In genomic region chr9:106878943-106879916, GRCh38 we compare ENCODE assay signal across 8 cellular contexts. TPM values are rescaled to one million over a fixed set of nuclear protein-coding genes. Genes with fewer than 3 reads are reported as not detected.
DNase-seq lines count a peak whose midpoint lies in the region; ATAC-seq, FAIRE-seq and TF ChIP-seq lines count a peak whose summit lies in the region.

No MANE protein-coding gene starts in this region.

- CTCF ChIA-PET in SK-N-SH (lab: Yijun Ruan, JAX) = interaction anchor here (1.2 to 3.2 kb wide), 2 partner anchors 15 to 65 kb away, joined by 3 to 15 read pairs; partner anchors contain the start of gene ZNF462

- ATAC-seq in heart left ventricle (peak; percentile 91 to 96 (median 94)), GM18861 (IDR thresholded peaks at IDR 0.05; ENCODE audit: unreplicated experiment) (no peak)

- TF ChIP-seq CTCF in HFF-Myc (IDR thresholded peaks at IDR 0.05; ENCODE audit: low read depth, low read length, missing control alignments) (no peak), SK-N-SH (IDR thresholded peaks at IDR 0.05) (no peak), heart left ventricle (IDR thresholded peaks at IDR 0.05) (no peak), GM10266 (IDR thresholded peaks at IDR 0.05; ENCODE audit: control insufficient read depth, insufficient read depth, low read depth, missing control alignments) (no peak)

- no peaks in the 10 kb centered on the region for H3K27me3 ChIP-seq in SK-N-SH (ENCODE audit: insufficient read depth)
- H3K27me3 ChIP-seq in heart left ventricle = no peaks in the 10 kb centered on the region
- H3K27me3 ChIP-seq in rectal smooth muscle tissue (ENCODE audit: control insufficient read depth, insufficient read depth, low read length) = no peaks in the 10 kb centered on the region

- TF ChIP-seq RAD21 in SK-N-SH (IDR thresholded peaks at IDR 0.05; ENCODE audit: low read length) = peak; percentile 11; the same call in 1 of the 2 replicates

- peak overlapping the region; percentile 56 to 92 for H3K27ac ChIP-seq in SK-N-SH (ENCODE audit: low read depth in 2 of 2, low read length in 1 of 2)
- H3K27ac ChIP-seq in heart left ventricle = peak overlapping the region; percentile 11 to 78 (median 69)
- H3K27ac ChIP-seq in rectal smooth muscle tissue (ENCODE audit: low read depth, low read length) = peak overlapping the region; percentile 80

- H3K9me3 ChIP-seq in SK-N-SH = no peaks in the 10 kb centered on the region
- no peaks in the 10 kb centered on the region for H3K9me3 ChIP-seq in heart left ventricle

- peaks cover 76% of the 10 kb centered on the region for H3K79me2 ChIP-seq in SK-N-SH (ENCODE audit: insufficient read depth)

- H3K9me2 ChIP-seq in SK-N-SH = no peaks in the 10 kb centered on the region

- H3K36me3 ChIP-seq in SK-N-SH (replicated peaks in 1 of 2; ENCODE audit: control insufficient read depth in 1 of 2, insufficient read depth in 2 of 2, low read length in 1 of 2) (peaks cover 0 to 8% of the 10 kb centered on the region in 2 experiments), heart left ventricle (no peaks in the 10 kb centered on the region), rectal smooth muscle tissue (ENCODE audit: control insufficient read depth, insufficient read depth, low read length) (no peaks in the 10 kb centered on the region)

- H3K4me2 ChIP-seq in SK-N-SH = peak overlapping the region; percentile 54

- 49% methylated on average over 7 of the region's 7 CpGs for WGBS in SK-N-SH (ENCODE audit: low lambda C conversion rate)
- WGBS in heart left ventricle, 4 donors = 40 to 41% (median 41%) methylated on average over 7 of the region's 7 CpGs

- intact Hi-C loops in heart left ventricle (cut with DNase I) = loop anchor here in 2 of 10 donors (1.0 to 5.0 kb wide), 2 partner anchors 42 to 43 kb away; no protein-coding TSS in a partner anchor

- H3F3A ChIP-seq in SK-N-SH (replicated peaks; ENCODE audit: insufficient read depth) = peaks cover 3% of the 10 kb centered on the region

- H3K4me1 ChIP-seq in SK-N-SH (ENCODE audit: control insufficient read depth in 1 of 2, insufficient read depth in 2 of 2, low read depth in 1 of 2, low read length in 1 of 2) (peaks cover 8 to 37% of the 10 kb centered on the region in 2 experiments), heart left ventricle (peaks cover 0 to 88% (median 58%) of the 10 kb centered on the region in 12 donors), rectal smooth muscle tissue (ENCODE audit: control insufficient read depth, insufficient read depth, low read length) (peaks cover 55% of the 10 kb centered on the region)

- TF ChIP-seq EP300 in SK-N-SH (IDR thresholded peaks at IDR 0.05; ENCODE audit: borderline replicate concordance in 1 of 2, low read depth in 1 of 2, low read length in 1 of 2) = peak in 1 of 2 experiments; percentile 38; a peak in 1 of 4 replicates

- H4K20me1 ChIP-seq in SK-N-SH (ENCODE audit: insufficient read depth) = no peaks in the 10 kb centered on the region

- H2AFZ ChIP-seq in SK-N-SH (ENCODE audit: low read depth) = no peak overlapping the region

- DNase-seq in HFF-Myc (ENCODE audit: extremely low read depth, low read depth) = peak; percentile 85
- peak; percentile 61 for DNase-seq in SK-N-SH
- peak; percentile 74 to 89 (median 80) for DNase-seq in heart left ventricle
- DNase-seq in frontal cortex (ENCODE audit: low spot score in 2 of 2) = no peak
- no peak for DNase-seq in GM10266 (ENCODE audit: extremely low spot score)
- DNase-seq in NOMO-1 treated with DMSO at 0.1 percent for 48 hours (lab: John Stamatoyannopoulos, UW; ENCODE audit: unreplicated experiment) = no peak

- H3K9ac ChIP-seq in SK-N-SH = no peak overlapping the region
- no peak overlapping the region for H3K9ac ChIP-seq in rectal smooth muscle tissue (ENCODE audit: low read length)

- TF ChIP-seq POLR2A in heart left ventricle (IDR thresholded peaks at IDR 0.05) = no peak

- no peak for FAIRE-seq in frontal cortex (lab: Jason Lieb, UNC)

- POLR2A ChIA-PET in SK-N-SH (lab: Yijun Ruan, JAX) = interaction anchor here (0.8 to 2.0 kb wide), 2 partner anchors 15 to 42 kb away, joined by 5 to 10 read pairs; no protein-coding TSS in a partner anchor

- no peak overlapping the region for H3K4me3 ChIP-seq in HFF-Myc (replicated peaks; ENCODE audit: low read depth, low read length)
- H3K4me3 ChIP-seq in SK-N-SH (ENCODE audit: low read depth in 2 of 2, low read length in 1 of 2) = no peak overlapping the region
- H3K4me3 ChIP-seq in heart left ventricle = no peak overlapping the region
- H3K4me3 ChIP-seq in rectal smooth muscle tissue (ENCODE audit: low read length) = peak overlapping the region; percentile 16

TF ChIP-seq in SK-N-SH, 30 proteins besides CTCF, POLR2A, EP300 and RAD21:
- TF ChIP-seq TCF12 (IDR thresholded peaks at IDR 0.05) = peak; percentile 62
- peak; percentile 40; the same call in 1 of the 2 replicates for TF ChIP-seq NFIC (IDR thresholded peaks at IDR 0.05; ENCODE audit: borderline replicate concordance)
- TF ChIP-seq MAX (IDR thresholded peaks at IDR 0.05; ENCODE audit: low read depth) = peak; percentile 47; the same call in 1 of the 2 replicates
- TF ChIP-seq GABPA (IDR thresholded peaks at IDR 0.05; ENCODE audit: low read depth) = no peak
- no peak for TF ChIP-seq ELF1 (IDR thresholded peaks at IDR 0.05)
- peak; percentile 91 for TF ChIP-seq PBX3 (IDR thresholded peaks at IDR 0.05)
- peak; percentile 75; the same call in 1 of the 2 replicates for TF ChIP-seq SIN3A (IDR thresholded peaks at IDR 0.05; ENCODE audit: borderline replicate concordance, low read depth, low read length)
- peak; percentile 16; the same call in 1 of the 2 replicates for TF ChIP-seq FOSL2 (IDR thresholded peaks at IDR 0.05; ENCODE audit: borderline replicate concordance, low read depth)
- peak; percentile 49 for TF ChIP-seq CHD2 (IDR thresholded peaks at IDR 0.05; ENCODE audit: low read length, partially characterized antibody)
- no peak; the same call in 1 of the 2 replicates for TF ChIP-seq GATA2 (CRISPR knock-in tag; IDR thresholded peaks at IDR 0.05)
TF ChIP-seq in SK-N-SH: peak in this region for 7.

RNA-seq across cellular contexts. Expression of gene ZNF462, which starts 16.3 kb away (rescaled TPM):
- polyA plus RNA-seq in SK-N-SH (2012; rRNA removed) = 5.2 and 5.5 TPM in 2 replicates
- polyA plus RNA-seq in SK-N-SH (2012; cell fraction: cytosol; rRNA removed) = 3.4 and 3.8 TPM in 2 replicates
- polyA plus RNA-seq in SK-N-SH (2012; cell fraction: nucleus; rRNA removed) = 6.8 and 10.0 TPM in 2 replicates
- 10 to 100 TPM; 16.8 to 51.3 (median 31.5) TPM for total RNA-seq in heart left ventricle
- polyA plus RNA-seq in heart left ventricle = 1 to 10 TPM; 5.3 to 8.3 TPM
- 108 TPM for total RNA-seq in frontal cortex

Comparison
In these comparisons a context has a peak if more than half of its experiments do, and no peak if none do; other contexts are left out.
1. DNase-seq: peak in HFF-Myc (single experiment), SK-N-SH (single experiment) and heart left ventricle (5 of 5); none in frontal cortex (0 of 2), GM10266 (single experiment) and NOMO-1 treated with DMSO at 0.1 percent for 48 hours (single experiment).
2. Peak in every context shown above with its lines, with median percentiles within 50 percentile points of each other: H3K27ac ChIP-seq.